Comparison of ENCODE assay signal across 7 cellular contexts in the genomic region with DNA sequence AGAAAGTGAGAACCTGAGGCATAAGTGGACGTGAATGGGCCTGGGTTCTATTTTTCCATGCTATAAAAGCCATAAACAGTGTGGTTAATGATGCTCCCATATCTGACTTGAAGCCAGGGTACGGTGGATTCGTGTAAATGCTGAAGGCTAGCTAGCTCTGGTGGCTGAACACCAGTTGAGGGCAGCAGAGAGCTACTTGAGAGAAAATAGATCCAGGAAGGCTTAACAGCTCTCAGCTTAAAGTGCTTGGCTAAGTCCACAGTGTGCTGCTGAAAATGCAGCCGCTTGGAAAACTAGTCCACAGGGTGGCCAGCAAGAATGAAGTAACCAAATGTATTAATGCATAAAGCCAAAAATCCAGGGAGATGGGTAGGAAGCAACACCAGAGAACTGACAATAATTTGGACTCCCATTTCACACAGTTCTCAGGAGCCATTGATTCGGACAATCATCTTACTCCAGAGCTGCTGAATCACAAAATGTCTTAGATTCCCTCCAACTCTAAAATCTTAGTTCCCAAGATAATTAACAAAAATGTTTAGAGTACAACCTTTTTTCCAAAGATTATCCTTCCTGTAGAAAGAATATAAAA. TPM values are rescaled to one million over a fixed set of nuclear protein-coding genes. Genes with fewer than 3 reads are reported as not detected.
DNase-seq lines count a peak whose midpoint lies in the region; ATAC-seq and TF ChIP-seq lines count a peak whose summit lies in the region.

No MANE protein-coding gene starts in this region.

- intact Hi-C loops in stomach (cut with DNase I; ENCODE audit: low total_unique reads), result loop anchor here (10.0 kb wide), 2 partner anchors 783 to 1463 kb away; no protein-coding TSS in a partner anchor

- no peak overlapping the region for H2AFZ ChIP-seq in Karpas-422 (ENCODE audit: low read length)

- no peak overlapping the region for H3K4me2 ChIP-seq in Karpas-422 (ENCODE audit: low read depth, low read length, poor library complexity, severe bottlenecking)

- TF ChIP-seq POLR2A in stomach (IDR thresholded peaks at IDR 0.05), result no peak

- DNase-seq in ELF-1 (ENCODE audit: low read depth, low spot score) (peak; percentile 63), Karpas-422 (peak; percentile 89), RWPE2 (ENCODE audit: low spot score) (no peak), fibroblast of peridontal ligament (ENCODE audit: extremely low read depth) (peak; percentile 76), stomach (peak; percentile 39)

- H3K4me1 ChIP-seq in Karpas-422 (ENCODE audit: low read length) (no peaks in the 10 kb centered on the region), RWPE2 (ENCODE audit: insufficient read depth, poor library complexity, severe bottlenecking) (no peaks in the 10 kb centered on the region), stomach (peaks cover 0 to 12% (median 3%) of the 10 kb centered on the region in 4 donors)

- no peaks in the 10 kb centered on the region for H4K20me1 ChIP-seq in Karpas-422 (ENCODE audit: insufficient read depth, low read depth, low read length)

- ATAC-seq in GM21381 (IDR thresholded peaks at IDR 0.05; ENCODE audit: unreplicated experiment), result peak; percentile 62
- ATAC-seq in RWPE2 (ENCODE audit: low read depth), result peak; percentile 88
- ATAC-seq in GM21825 (IDR thresholded peaks at IDR 0.05; ENCODE audit: unreplicated experiment), result no peak

- no peaks in the 10 kb centered on the region for H3K27me3 ChIP-seq in Karpas-422 (ENCODE audit: low read length)
- peaks cover 35% of the 10 kb centered on the region for H3K27me3 ChIP-seq in RWPE2 (ENCODE audit: insufficient read depth, poor library complexity, severe bottlenecking)
- peaks cover 0 to 67% (median 22%) of the 10 kb centered on the region in 3 donors for H3K27me3 ChIP-seq in stomach

- H3K9me3 ChIP-seq in Karpas-422 (ENCODE audit: low read length) (peaks cover 14% of the 10 kb centered on the region), RWPE2 (ENCODE audit: severe bottlenecking) (no peaks in the 10 kb centered on the region), stomach (peaks cover 0 to 9% (median 8%) of the 10 kb centered on the region in 4 donors)

- no peaks in the 10 kb centered on the region for H3K79me2 ChIP-seq in Karpas-422 (ENCODE audit: low read length)

- no peak for TF ChIP-seq EP300 in stomach (IDR thresholded peaks at IDR 0.05)

- H3K4me3 ChIP-seq in Karpas-422 (ENCODE audit: low read length), result no peak overlapping the region
- H3K4me3 ChIP-seq in RWPE2 (ENCODE audit: severe bottlenecking), result no peak overlapping the region
- no peak overlapping the region for H3K4me3 ChIP-seq in stomach

- H3K27ac ChIP-seq in Karpas-422 (ENCODE audit: low read length) (no peak overlapping the region), RWPE2 (ENCODE audit: poor library complexity, severe bottlenecking) (no peak overlapping the region), stomach (no peak overlapping the region)

- H3K9me2 ChIP-seq in Karpas-422 (replicated peaks; ENCODE audit: insufficient read depth, low read length), result no peaks in the 10 kb centered on the region

- WGBS in stomach, 5 donors, result 18 to 26% (median 23%) methylated on average over 5 of the region's 5 CpGs

- TF ChIP-seq CTCF in RWPE2 (IDR thresholded peaks at IDR 0.05; ENCODE audit: poor library complexity, severe bottlenecking) (peak; percentile 95), stomach (IDR thresholded peaks at IDR 0.05) (peak in 3 of 7 experiments; percentile 11 to 36 (median 18))

- H3K9ac ChIP-seq in Karpas-422 (ENCODE audit: low read length), result no peak overlapping the region

- H3K36me3 ChIP-seq in Karpas-422 (ENCODE audit: insufficient read depth, low read length) (no peaks in the 10 kb centered on the region), RWPE2 (ENCODE audit: low read depth) (no peaks in the 10 kb centered on the region), stomach (no peaks in the 10 kb centered on the region)

RNA-seq across cellular contexts. Expression of a gene that starts 15.0 kb away (rescaled TPM):
- total RNA-seq in Karpas-422 (2014; rRNA removed; shearing (Covaris generic); ENCODE audit: low replicate concordance), result not detected in 2 replicates
- total RNA-seq in stomach, result under 1 TPM in 1 of 5 donors, not detected in 4; 0.89 TPM
- under 1 TPM in 1 of 3 donors, not detected in 2; 0.13 TPM for polyA plus RNA-seq in stomach
